In the genomic region with DNA sequence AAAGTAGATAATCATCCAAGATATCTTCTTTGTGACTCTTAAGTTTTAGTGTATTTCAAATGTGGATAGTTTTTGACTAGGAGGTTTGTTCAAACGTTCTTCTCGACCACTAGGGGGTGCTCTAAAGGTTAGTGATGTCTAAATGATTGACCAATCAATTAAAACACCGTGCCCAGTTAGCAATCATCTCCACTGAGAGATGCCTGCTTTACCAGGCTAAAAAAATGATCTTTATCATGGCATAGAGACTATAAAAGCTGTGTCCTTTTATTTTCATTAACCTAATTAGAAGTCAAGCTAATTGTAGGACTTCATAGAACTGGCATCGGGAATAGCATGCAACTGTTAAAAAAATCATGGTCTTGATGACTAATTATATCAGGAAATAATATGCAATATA, we compare ENCODE assay signal across 8 cellular contexts.
DNase-seq lines count a peak whose midpoint lies in the region; ATAC-seq, FAIRE-seq and TF ChIP-seq lines count a peak whose summit lies in the region.

No MANE protein-coding gene starts in this region.

- WGBS in A549 (ENCODE audit: missing lambda C conversion rate), result 27% methylated on average over 4 of the region's 4 CpGs
- WGBS in gastroesophageal sphincter (ENCODE audit: low coverage in 1 of 2), 2 donors, result 20 to 25% methylated on average over 4 of the region's 4 CpGs
- WGBS in small intestine, 3 donors, result 18 to 24% (median 24%) methylated on average over 4 of the region's 4 CpGs

- no peak for TF ChIP-seq EP300 in A549 (IDR thresholded peaks at IDR 0.05)
- no peak for TF ChIP-seq EP300 in gastroesophageal sphincter (IDR thresholded peaks at IDR 0.05)

- FAIRE-seq in A549 (lab: Jason Lieb, UNC), result no peak
- FAIRE-seq in small intestine (lab: Jason Lieb, UNC), result no peak

- no peak overlapping the region; the same call in 2 of the 3 replicates for H3K4me2 ChIP-seq in A549

- H3K36me3 ChIP-seq in gastroesophageal sphincter, result no peaks in the 10 kb centered on the region
- no peaks in the 10 kb centered on the region for H3K36me3 ChIP-seq in small intestine (ENCODE audit: control insufficient read depth in 2 of 2, insufficient read depth in 2 of 2, low read length in 2 of 2)
- H3K36me3 ChIP-seq in MG63, result no peaks in the 10 kb centered on the region

- peak; percentile 67 to 72 for TF ChIP-seq RAD21 in A549 (conservative IDR thresholded peaks at IDR 0.05 in 1 of 2, IDR thresholded peaks at IDR 0.05 in 1 of 2)

- CTCF ChIA-PET in A549 (lab: Yijun Ruan, JAX), result interaction anchor here (0.5 to 3.4 kb wide), 40 partner anchors 8 to 362 kb away, joined by 3 to 28 read pairs (median 5); no protein-coding TSS in a partner anchor

- ATAC-seq in A549 (no peak), gastroesophageal sphincter (no peak), GM19395 (IDR thresholded peaks at IDR 0.05; ENCODE audit: unreplicated experiment) (no peak)

- H3K4me1 ChIP-seq in A549 (peaks cover 88% of the 10 kb centered on the region), gastroesophageal sphincter (peaks cover 5 to 91% (median 25%) of the 10 kb centered on the region in 3 donors), small intestine (ENCODE audit: control insufficient read depth in 2 of 2, insufficient read depth in 1 of 2, low read depth in 1 of 2, low read length in 1 of 2) (peaks cover 4 to 32% of the 10 kb centered on the region in 2 donors)

- H3K4me3 ChIP-seq in A549 (no peak overlapping the region), WI38 (ENCODE audit: low read depth, low read length) (no peak overlapping the region), gastroesophageal sphincter (no peak overlapping the region), small intestine (ENCODE audit: low read depth in 1 of 2, low read length in 2 of 2) (no peak overlapping the region), MG63 (no peak overlapping the region)

- no peaks in the 10 kb centered on the region for H3K9me3 ChIP-seq in A549
- H3K9me3 ChIP-seq in gastroesophageal sphincter, result no peaks in the 10 kb centered on the region
- no peaks in the 10 kb centered on the region for H3K9me3 ChIP-seq in small intestine (ENCODE audit: control insufficient read depth, low read depth)
- H3K9me3 ChIP-seq in MG63, result no peaks in the 10 kb centered on the region

- H3K27ac ChIP-seq in A549, result peak overlapping the region; percentile 95 to 96
- peak overlapping the region in 2 of 4 donors; percentile 78 to 79 for H3K27ac ChIP-seq in gastroesophageal sphincter
- H3K27ac ChIP-seq in small intestine (ENCODE audit: low read depth in 1 of 2, low read length in 1 of 2), result no peak overlapping the region

- peak; percentile 53 to 80 for DNase-seq in A549 (ENCODE audit: low read depth in 1 of 2, low spot score in 1 of 2)
- DNase-seq in ELR (ENCODE audit: low read depth), result peak; percentile 87
- peak; percentile 69 for DNase-seq in NCI-H1694 treated with DMSO at 0.1 percent for 48 hours (lab: John Stamatoyannopoulos, UW)
- DNase-seq in small intestine, result peak; percentile 80
- no peak for DNase-seq in MG63

- TF ChIP-seq POLR2A in A549 (IDR thresholded peaks at IDR 0.05; ENCODE audit: low read length) (no peak), gastroesophageal sphincter (IDR thresholded peaks at IDR 0.05) (no peak)

- POLR2A ChIA-PET in A549 (lab: Yijun Ruan, JAX), result interaction anchor here (1.2 to 3.5 kb wide), 4 partner anchors 48 to 287 kb away, joined by 3 to 19 read pairs (median 4); a partner anchor contains a TSS

- H3K27me3 ChIP-seq in gastroesophageal sphincter, result no peaks in the 10 kb centered on the region
- no peaks in the 10 kb centered on the region for H3K27me3 ChIP-seq in small intestine (ENCODE audit: control insufficient read depth in 2 of 2, insufficient read depth in 2 of 2, low read length in 2 of 2)
- H3K27me3 ChIP-seq in MG63, result no peaks in the 10 kb centered on the region

- peak; percentile 81 for TF ChIP-seq CTCF in A549 (IDR thresholded peaks at IDR 0.05)
- peak; percentile 36; the same call in 1 of the 2 replicates for TF ChIP-seq CTCF in WI38 (IDR thresholded peaks at IDR 0.05; ENCODE audit: low read depth, low read length)
- TF ChIP-seq CTCF in gastroesophageal sphincter (IDR thresholded peaks at IDR 0.05), result peak; percentile 55 to 76 (median 70)

TF ChIP-seq in A549, 52 proteins besides CTCF, POLR2A, EP300 and RAD21 (continues in another document):
- TF ChIP-seq TFCP2L1 (CRISPR knock-in tag; IDR thresholded peaks at IDR 0.05), result no peak
- no peak for TF ChIP-seq NR3C1 (IDR thresholded peaks at IDR 0.05)
- no peak for TF ChIP-seq CBX2 (IDR thresholded peaks at IDR 0.05; ENCODE audit: borderline replicate concordance, low read depth)
- TF ChIP-seq JUN (IDR thresholded peaks at IDR 0.05), result no peak
- no peak for TF ChIP-seq GATA3 (IDR thresholded peaks at IDR 0.05; ENCODE audit: borderline replicate concordance)
- no peak for TF ChIP-seq FOSL2 (IDR thresholded peaks at IDR 0.05)
- TF ChIP-seq FOSL2 (CRISPR knock-in tag; IDR thresholded peaks at IDR 0.05), result peak; percentile 49
- TF ChIP-seq JUNB (IDR thresholded peaks at IDR 0.05), result no peak
- TF ChIP-seq, protein P1, sequence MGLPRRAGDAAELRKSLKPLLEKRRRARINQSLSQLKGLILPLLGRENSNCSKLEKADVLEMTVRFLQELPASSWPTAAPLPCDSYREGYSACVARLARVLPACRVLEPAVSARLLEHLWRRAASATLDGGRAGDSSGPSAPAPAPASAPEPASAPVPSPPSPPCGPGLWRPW (IDR thresholded peaks at IDR 0.05), result no peak
- no peak for TF ChIP-seq EHMT2 (IDR thresholded peaks at IDR 0.05; ENCODE audit: low read depth)
- TF ChIP-seq CEBPB (IDR thresholded peaks at IDR 0.05), result peak; percentile 19 to 59; a peak in 2 of 4 replicates
- TF ChIP-seq BHLHE40 (IDR thresholded peaks at IDR 0.05; ENCODE audit: low read depth, low read length), result no peak
- no peak for TF ChIP-seq TP53 (CRISPR knock-in tag; IDR thresholded peaks at IDR 0.05)
- no peak for TF ChIP-seq PHF8 (IDR thresholded peaks at IDR 0.05; ENCODE audit: borderline replicate concordance, low read depth)
- no peak for TF ChIP-seq RCOR1 (IDR thresholded peaks at IDR 0.05; ENCODE audit: low read depth, low read length)
- TF ChIP-seq, protein P2, sequence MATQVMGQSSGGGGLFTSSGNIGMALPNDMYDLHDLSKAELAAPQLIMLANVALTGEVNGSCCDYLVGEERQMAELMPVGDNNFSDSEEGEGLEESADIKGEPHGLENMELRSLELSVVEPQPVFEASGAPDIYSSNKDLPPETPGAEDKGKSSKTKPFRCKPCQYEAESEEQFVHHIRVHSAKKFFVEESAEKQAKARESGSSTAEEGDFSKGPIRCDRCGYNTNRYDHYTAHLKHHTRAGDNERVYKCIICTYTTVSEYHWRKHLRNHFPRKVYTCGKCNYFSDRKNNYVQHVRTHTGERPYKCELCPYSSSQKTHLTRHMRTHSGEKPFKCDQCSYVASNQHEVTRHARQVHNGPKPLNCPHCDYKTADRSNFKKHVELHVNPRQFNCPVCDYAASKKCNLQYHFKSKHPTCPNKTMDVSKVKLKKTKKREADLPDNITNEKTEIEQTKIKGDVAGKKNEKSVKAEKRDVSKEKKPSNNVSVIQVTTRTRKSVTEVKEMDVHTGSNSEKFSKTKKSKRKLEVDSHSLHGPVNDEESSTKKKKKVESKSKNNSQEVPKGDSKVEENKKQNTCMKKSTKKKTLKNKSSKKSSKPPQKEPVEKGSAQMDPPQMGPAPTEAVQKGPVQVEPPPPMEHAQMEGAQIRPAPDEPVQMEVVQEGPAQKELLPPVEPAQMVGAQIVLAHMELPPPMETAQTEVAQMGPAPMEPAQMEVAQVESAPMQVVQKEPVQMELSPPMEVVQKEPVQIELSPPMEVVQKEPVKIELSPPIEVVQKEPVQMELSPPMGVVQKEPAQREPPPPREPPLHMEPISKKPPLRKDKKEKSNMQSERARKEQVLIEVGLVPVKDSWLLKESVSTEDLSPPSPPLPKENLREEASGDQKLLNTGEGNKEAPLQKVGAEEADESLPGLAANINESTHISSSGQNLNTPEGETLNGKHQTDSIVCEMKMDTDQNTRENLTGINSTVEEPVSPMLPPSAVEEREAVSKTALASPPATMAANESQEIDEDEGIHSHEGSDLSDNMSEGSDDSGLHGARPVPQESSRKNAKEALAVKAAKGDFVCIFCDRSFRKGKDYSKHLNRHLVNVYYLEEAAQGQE (IDR thresholded peaks at IDR 0.05), result no peak
- no peak for TF ChIP-seq MYC (IDR thresholded peaks at IDR 0.05; ENCODE audit: borderline replicate concordance, low read length)
- TF ChIP-seq FOXS1 (CRISPR knock-in tag; IDR thresholded peaks at IDR 0.05), result no peak
- TF ChIP-seq ZNF302 (CRISPR knock-in tag; IDR thresholded peaks at IDR 0.05), result no peak
- TF ChIP-seq ESRRA (IDR thresholded peaks at IDR 0.05; ENCODE audit: borderline replicate concordance, low read length), result no peak
- TF ChIP-seq, protein P3, sequence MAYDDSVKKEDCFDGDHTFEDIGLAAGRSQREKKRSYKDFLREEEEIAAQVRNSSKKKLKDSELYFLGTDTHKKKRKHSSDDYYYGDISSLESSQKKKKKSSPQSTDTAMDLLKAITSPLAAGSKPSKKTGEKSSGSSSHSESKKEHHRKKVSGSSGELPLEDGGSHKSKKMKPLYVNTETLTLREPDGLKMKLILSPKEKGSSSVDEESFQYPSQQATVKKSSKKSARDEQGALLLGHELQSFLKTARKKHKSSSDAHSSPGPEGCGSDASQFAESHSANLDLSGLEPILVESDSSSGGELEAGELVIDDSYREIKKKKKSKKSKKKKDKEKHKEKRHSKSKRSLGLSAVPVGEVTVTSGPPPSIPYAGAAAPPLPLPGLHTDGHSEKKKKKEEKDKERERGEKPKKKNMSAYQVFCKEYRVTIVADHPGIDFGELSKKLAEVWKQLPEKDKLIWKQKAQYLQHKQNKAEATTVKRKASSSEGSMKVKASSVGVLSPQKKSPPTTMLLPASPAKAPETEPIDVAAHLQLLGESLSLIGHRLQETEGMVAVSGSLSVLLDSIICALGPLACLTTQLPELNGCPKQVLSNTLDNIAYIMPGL (CRISPR knock-in tag; IDR thresholded peaks at IDR 0.05; ENCODE audit: borderline replicate concordance), result no peak; the same call in 1 of the 2 replicates
- no peak for TF ChIP-seq CHD4 (IDR thresholded peaks at IDR 0.05; ENCODE audit: borderline replicate concordance)
- peak; percentile 53; the same call in 1 of the 2 replicates for TF ChIP-seq ZSCAN20 (CRISPR knock-in tag; IDR thresholded peaks at IDR 0.05)
- no peak for TF ChIP-seq RNF2 (IDR thresholded peaks at IDR 0.05; ENCODE audit: borderline replicate concordance, low read depth)
- no peak for TF ChIP-seq MAFK (IDR thresholded peaks at IDR 0.05; ENCODE audit: partially characterized antibody)
- TF ChIP-seq CHD2 (IDR thresholded peaks at IDR 0.05; ENCODE audit: low read length, partially characterized antibody), result no peak
- TF ChIP-seq HOXB13 (CRISPR knock-in tag; IDR thresholded peaks at IDR 0.05; ENCODE audit: low read depth), result peak; percentile 95

Comparison
In these comparisons a context has a peak if more than half of its experiments do, and no peak if none do; other contexts are left out.
1. H3K27ac ChIP-seq: peak in A549 (2 of 2); none in small intestine (0 of 2).
2. Peak in every context shown above with its lines, with median percentiles within 50 percentile points of each other: CTCF ChIP-seq.